38 cellular contexts compared by ENCODE assay signal in the genomic region with DNA sequence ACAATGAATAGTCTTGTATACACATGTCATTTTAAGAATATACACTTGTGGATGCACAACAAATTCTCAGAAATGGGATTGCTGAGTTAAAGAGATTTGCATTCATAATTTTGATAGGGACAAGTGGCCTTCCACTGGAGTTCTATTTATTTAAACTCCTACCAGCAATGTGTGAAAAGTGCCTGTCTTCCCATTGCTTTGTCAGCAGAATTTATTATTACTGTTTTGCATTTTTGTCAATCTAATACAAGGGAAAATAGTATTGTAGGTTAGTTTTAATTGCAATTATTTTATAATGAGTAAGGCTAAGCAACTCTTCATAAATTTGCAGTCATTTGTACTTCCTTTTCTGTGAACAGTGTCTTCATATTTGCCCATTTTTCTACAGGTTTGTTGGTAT. TPM values are rescaled to one million over a fixed set of nuclear protein-coding genes. Genes with fewer than 3 reads are reported as not detected.
"Had no signal": no experiment of that assay in that cellular context is flagged by ENCODE, and none has a peak within 500 bp of the region (broad histone marks: within the 10 kb centered on the region; RNA-seq: fewer than 3 reads in every experiment).

No MANE protein-coding gene starts in this region.

- H3K27me3 ChIP-seq: MG63 had no signal

- H3K4me3 ChIP-seq: MG63 had no signal

- DNase-seq: MG63, MM.1S, MV-4-11, NCI-H1048, NCI-H1092, NCI-H1092 treated with DMSO at 0.1 percent for 48 hours, NCI-H1105, NCI-H1105 treated with DMSO at 0.1 percent for 48 hours, NCI-H1417, NCI-H1417 treated with DMSO at 0.1 percent for 48 hours, NCI-H1436, NCI-H1436 treated with DMSO at 0.1 percent for 48 hours, NCI-H146, NCI-H1694, NCI-H1694 treated with DMSO at 0.1 percent for 48 hours, NCI-H187, NCI-H187 treated with DMSO at 0.1 percent for 48 hours, NCI-H1930, NCI-H2029, NCI-H2029 treated with DMSO at 0.1 percent for 48 hours, NCI-H2081, NCI-H2081 treated with DMSO at 0.1 percent for 48 hours, NCI-H2107, NCI-H2171, NCI-H2171 treated with DMSO at 0.1 percent for 48 hours, NCI-H2227 treated with DMSO at 0.1 percent for 48 hours, NCI-H226, NCI-H345, NCI-H446, NCI-H446 treated with DMSO at 0.1 percent for 48 hours, NCI-H510A, NCI-H510A treated with DMSO at 0.1 percent for 48 hours, NCI-H524, NCI-H524 treated with DMSO at 0.1 percent for 48 hours, NCI-H526 had no signal

- H3K36me3 ChIP-seq: MG63 had no signal

- H3K9me3 ChIP-seq: MG63 had no signal

RNA-seq across cellular contexts. Expression of a gene that starts 55.0 kb away (rescaled TPM):
- total RNA-seq: LHCN-M2, MCF 10A, NCI-H460 had no signal
